ENCODE assay signal across 8 cellular contexts in the genomic region with DNA sequence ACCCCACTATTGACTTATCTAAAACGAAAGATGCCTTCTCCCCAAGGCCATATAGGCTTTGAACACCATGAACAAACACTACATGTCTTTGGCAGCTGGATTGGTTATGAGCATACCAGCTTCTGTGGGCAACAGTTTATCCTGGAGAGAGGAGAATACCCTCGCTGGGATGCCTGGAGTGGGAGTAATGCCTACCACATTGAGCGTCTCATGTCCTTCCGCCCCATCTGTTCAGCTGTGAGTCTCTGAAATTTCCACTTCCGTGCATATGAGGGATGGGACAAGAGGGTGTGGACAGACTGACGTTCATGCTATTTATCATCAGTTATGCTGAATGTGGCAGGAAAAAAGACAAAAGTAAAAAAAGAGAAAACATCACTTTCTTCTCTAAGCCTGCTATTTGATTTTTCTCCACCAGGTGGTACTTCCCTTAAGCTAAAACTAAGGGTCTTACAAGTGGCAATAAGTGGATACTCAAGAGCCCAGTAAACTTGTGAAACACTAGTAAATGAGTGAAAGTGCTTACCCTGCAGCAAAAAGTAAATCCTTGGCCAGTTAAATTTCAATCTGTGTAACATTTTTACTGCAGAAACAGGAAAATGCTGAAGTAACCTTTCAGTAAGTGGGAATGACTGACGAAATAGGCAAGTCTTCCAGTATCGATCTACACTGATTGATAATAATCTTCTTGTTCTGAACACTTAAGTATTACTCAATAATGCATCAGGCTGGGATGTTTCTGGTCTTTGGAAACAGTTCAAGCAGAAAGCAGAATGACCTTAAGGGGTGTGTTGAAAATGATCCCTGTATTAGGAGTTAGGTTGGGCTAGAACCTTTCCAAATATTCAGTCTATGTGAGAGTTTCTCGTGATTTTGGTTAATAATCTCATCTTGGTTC. TPM values are rescaled to one million over a fixed set of nuclear protein-coding genes. Genes with fewer than 3 reads are reported as not detected.
DNase-seq lines count a peak whose midpoint lies in the region; ATAC-seq and TF ChIP-seq lines count a peak whose summit lies in the region.

No MANE protein-coding gene starts in this region.

- H3K4me1 ChIP-seq in breast epithelium = no peaks in the 10 kb centered on the region

- H3K9me3 ChIP-seq in breast epithelium = no peaks in the 10 kb centered on the region

- peak; percentile 75 for DNase-seq in DMS79 treated with DMSO at 0.1 percent for 48 hours (lab: John Stamatoyannopoulos, UW)
- DNase-seq in Kasumi-1 (lab: John Stamatoyannopoulos, UW) = peak; percentile 49 to 64
- DNase-seq in breast epithelium (ENCODE audit: low spot score in 2 of 2) = no peak
- DNase-seq in nephron progenitor cell = no peak
- no peak for DNase-seq in stimulated activated CD4-positive, alpha-beta T cell treated with anti-CD3 and anti-CD28 coated beads, Interleukin-12 subunit alpha, Interleukin-12 subunit beta, amount 100 ng/mL, for 4 hours
- no peak for DNase-seq in NCI-H187 treated with DMSO at 0.1 percent for 48 hours (lab: John Stamatoyannopoulos, UW)

- TF ChIP-seq CTCF in breast epithelium (IDR thresholded peaks at IDR 0.05) (peak; percentile 20 to 36 (median 32)), nephron progenitor cell (IDR thresholded peaks at IDR 0.05) (peak; percentile 59)

- H3K4me3 Mint-ChIP-seq in nephron progenitor cell = no peak overlapping the region

- no peak overlapping the region for H3K4me3 ChIP-seq in breast epithelium

- H3K27ac Mint-ChIP-seq in nephron progenitor cell = no peak overlapping the region

- H3K27ac ChIP-seq in breast epithelium = no peak overlapping the region

- H3K36me3 Mint-ChIP-seq in nephron progenitor cell (ENCODE audit: low read depth) = peaks cover 23% of the 10 kb centered on the region

- TF ChIP-seq POLR2A in breast epithelium (IDR thresholded peaks at IDR 0.05) = no peak

- H3K27me3 Mint-ChIP-seq in nephron progenitor cell (ENCODE audit: low read depth, poor library complexity) = no peaks in the 10 kb centered on the region

- intact Hi-C loops in breast epithelium (cut with DNase I; ENCODE audit: low total_unique reads) = no loop called here

- H3K9me3 Mint-ChIP-seq in nephron progenitor cell = no peaks in the 10 kb centered on the region

- peaks cover 9% of the 10 kb centered on the region for H3K4me1 Mint-ChIP-seq in nephron progenitor cell

- ATAC-seq in HG02884 (IDR thresholded peaks at IDR 0.05; ENCODE audit: unreplicated experiment) (no peak), HG03378 (IDR thresholded peaks at IDR 0.05; ENCODE audit: unreplicated experiment) (no peak)

- no peaks in the 10 kb centered on the region for H3K27me3 ChIP-seq in breast epithelium

- H3K36me3 ChIP-seq in breast epithelium = no peaks in the 10 kb centered on the region

RNA-seq across cellular contexts. Expression of a gene that starts 5.6 kb away (rescaled TPM):
- total RNA-seq in breast epithelium = not detected

RNA-seq across cellular contexts. Expression of a gene that starts 41.7 kb away (rescaled TPM):
- total RNA-seq in breast epithelium = 10 to 100 TPM; 35.8 to 46.2 (median 36.4) TPM

Comparison
In these comparisons a context has a peak if more than half of its experiments do, and no peak if none do; other contexts are left out.
1. DNase-seq: peak in DMS79 treated with DMSO at 0.1 percent for 48 hours (single experiment) and Kasumi-1 (2 of 2); none in breast epithelium (0 of 2), nephron progenitor cell (single experiment), stimulated activated CD4-positive, alpha-beta T cell treated with anti-CD3 and anti-CD28 coated beads, Interleukin-12 subunit alpha, Interleukin-12 subunit beta, amount 100 ng/mL, for 4 hours (single experiment) and NCI-H187 treated with DMSO at 0.1 percent for 48 hours (single experiment).